Comparison of ENCODE assay signal across 8 cellular contexts in genomic region chr4:64158648-64159326, GRCh38.
DNase-seq lines count a peak whose midpoint lies in the region; ATAC-seq and TF ChIP-seq lines count a peak whose summit lies in the region.

No MANE protein-coding gene starts in this region.

- DNase-seq in NCI-H2227 (lab: John Stamatoyannopoulos, UW; ENCODE audit: unreplicated experiment) (peak; percentile 10), NCI-H2227 treated with DMSO at 0.1 percent for 48 hours (lab: John Stamatoyannopoulos, UW) (no peak), NT2/D1 (ENCODE audit: low read depth, low spot score) (peak; percentile 30), ascending aorta (ENCODE audit: low spot score in 2 of 2) (no peak), inferior parietal cortex (ENCODE audit: extremely low spot score) (peak; percentile 85)
- peak; percentile 68 for DNase-seq in stimulated activated CD4-positive, alpha-beta T cell treated with anti-CD3 and anti-CD28 coated beads, Interleukin-15, amount 100 ng/mL, for 24 hours

- H3K27me3 ChIP-seq in NT2/D1 (ENCODE audit: insufficient read depth, insufficient read length), result no peaks in the 10 kb centered on the region
- H3K27me3 ChIP-seq in ascending aorta, result no peaks in the 10 kb centered on the region

- H3K4me3 ChIP-seq in NT2/D1 (ENCODE audit: insufficient read length, low read depth) (no peak overlapping the region), ascending aorta (no peak overlapping the region)

- peak in 2 of 3 experiments; percentile 25 to 55 for TF ChIP-seq CTCF in ascending aorta (IDR thresholded peaks at IDR 0.05)

- ATAC-seq in GM19467 (IDR thresholded peaks at IDR 0.05; ENCODE audit: unreplicated experiment) (peak; percentile 69), HG03521 (IDR thresholded peaks at IDR 0.05; ENCODE audit: unreplicated experiment) (peak; percentile 54)

- intact Hi-C loops in ascending aorta (cut with DNase I), result loop anchor here (5.0 kb wide), 1 partner anchor 379 kb away; no protein-coding TSS in a partner anchor

- H3K9ac ChIP-seq in NT2/D1 (ENCODE audit: insufficient read length, low read depth), result no peak overlapping the region

- H3K4me1 ChIP-seq in NT2/D1 (ENCODE audit: insufficient read depth, insufficient read length) (no peaks in the 10 kb centered on the region), ascending aorta (no peaks in the 10 kb centered on the region)

- H3K9me3 ChIP-seq in NT2/D1 (ENCODE audit: insufficient read depth, low read length) (peaks cover 19% of the 10 kb centered on the region), ascending aorta (no peaks in the 10 kb centered on the region)

- no peak overlapping the region for H3K27ac ChIP-seq in ascending aorta

- H3K36me3 ChIP-seq in NT2/D1 (ENCODE audit: insufficient read depth, insufficient read length, low read length) (no peaks in the 10 kb centered on the region), ascending aorta (no peaks in the 10 kb centered on the region)

Comparison
In these comparisons a context has a peak if more than half of its experiments do, and no peak if none do; other contexts are left out.
1. DNase-seq: peak in NCI-H2227 (single experiment), NT2/D1 (single experiment), inferior parietal cortex (single experiment) and stimulated activated CD4-positive, alpha-beta T cell treated with anti-CD3 and anti-CD28 coated beads, Interleukin-15, amount 100 ng/mL, for 24 hours (single experiment); none in NCI-H2227 treated with DMSO at 0.1 percent for 48 hours (single experiment) and ascending aorta (0 of 2).